16 cellular contexts compared by ENCODE assay signal in the genomic region with DNA sequence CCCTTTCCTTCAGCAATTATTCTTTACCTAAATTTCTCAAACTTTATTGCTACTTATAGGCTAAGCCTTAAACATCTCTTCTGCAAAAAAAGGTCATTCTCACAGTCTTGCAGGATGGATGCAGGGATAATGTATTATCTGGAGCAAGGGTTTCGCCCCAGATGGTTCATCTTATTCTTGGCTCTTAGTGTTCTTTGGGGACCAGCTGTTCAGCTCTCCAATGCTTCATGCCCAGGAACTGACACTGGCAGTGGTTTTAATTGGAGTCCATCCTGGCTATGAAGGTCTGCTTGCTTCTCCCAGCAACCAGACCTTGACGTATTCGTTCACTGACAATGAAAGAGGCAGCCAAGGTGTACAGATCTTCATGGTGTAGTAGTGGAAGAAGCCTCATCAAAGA.
DNase-seq lines count a peak whose midpoint lies in the region; ATAC-seq and TF ChIP-seq lines count a peak whose summit lies in the region.
"Had no signal": no experiment of that assay in that cellular context is flagged by ENCODE, and none has a peak within 500 bp of the region (broad histone marks: within the 10 kb centered on the region; RNA-seq: fewer than 3 reads in every experiment).

No MANE protein-coding gene starts in this region.

- H3K36me3 ChIP-seq in IMR-90 (ENCODE audit: control insufficient read depth, insufficient read depth, low read length) (peaks cover 5% of the 10 kb centered on the region; the same call in 1 of the 2 replicates), upper lobe of left lung (no peaks in the 10 kb centered on the region)
- H3K36me3 ChIP-seq: SJCRH30 had no signal

- H3K4me3 ChIP-seq in IMR-90 (ENCODE audit: insufficient read depth, low read depth, low read length) (no peak overlapping the region), upper lobe of left lung (no peak overlapping the region)
- H3K4me3 ChIP-seq: BLaER1 treated with 17β-estradiol and CSF1 and Interleukin-3, amounts not matched to agents 10 nM and 100 nM; GM23248; PC-9; SJCRH30 had no signal

- H4K8ac ChIP-seq in IMR-90 (ENCODE audit: low read depth in 2 of 2, low read length in 2 of 2): peak overlapping the region in 1 of 2 experiments; percentile 16; a peak in 1 of 4 replicates

- WGBS in IMR-90 (ENCODE audit: extremely low coverage in 2 of 2, insufficient read length in 1 of 2), 2 experiments: 100% methylated on average over 1 of the region's 3 CpGs; no CpG with 5 or more reads in 1 of the 2 experiments
- 80 to 88% methylated on average over 3 of the region's 3 CpGs for WGBS in upper lobe of left lung, 2 donors

- H2AK5ac ChIP-seq in IMR-90 (ENCODE audit: low read depth, low read length): peak overlapping the region; percentile 64; the same call in 1 of the 2 replicates

- ATAC-seq in IMR-90 (ENCODE audit: low read depth) (no peak), upper lobe of left lung (ENCODE audit: low FRiP score in 2 of 2) (no peak)

- no peaks in the 10 kb centered on the region for H4K20me1 ChIP-seq in IMR-90 (ENCODE audit: insufficient read depth, low read length)
- H4K20me1 ChIP-seq: BLaER1 treated with 17β-estradiol and CSF1 and Interleukin-3, amounts not matched to agents 10 nM and 100 nM had no signal

- no peak overlapping the region; the same call in 1 of the 2 replicates for H2BK20ac ChIP-seq in IMR-90 (ENCODE audit: low read depth, low read length)

- peak overlapping the region; percentile 13; the same call in 1 of the 2 replicates for H3K18ac ChIP-seq in IMR-90 (ENCODE audit: low read depth, low read length)

- no peak overlapping the region for H3K23ac ChIP-seq in IMR-90 (ENCODE audit: low read depth, low read length)

- peak overlapping the region; percentile 18; the same call in 1 of the 2 replicates for H4K5ac ChIP-seq in IMR-90 (ENCODE audit: low read depth, low read length)

- CTCF ChIA-PET in IMR-90 (lab: Yijun Ruan, JAX): no interaction called here
- CTCF ChIA-PET in activated CD4-positive, alpha-beta memory T cell treated with anti-CD3 and anti-CD28 coated beads for 36 hours (lab: Charles Lee): no interaction called here

- H2BK5ac ChIP-seq in IMR-90 (ENCODE audit: low read depth, low read length, poor library complexity, severe bottlenecking): no peak overlapping the region

- H3K4me1 Mint-ChIP-seq in chondrocyte (ENCODE audit: low read depth): peaks cover 30% of the 10 kb centered on the region
- no peaks in the 10 kb centered on the region for H3K4me1 Mint-ChIP-seq in activated CD4-positive, alpha-beta memory T cell treated with anti-CD3 and anti-CD28 coated beads for 36 hours (ENCODE audit: low read depth)
- H3K4me1 Mint-ChIP-seq: CD8-positive, alpha-beta memory T cell had no signal

- H3K56ac ChIP-seq in IMR-90 (ENCODE audit: extremely low read depth, insufficient read depth, low read length): no peak overlapping the region

- no peak overlapping the region for H3K4me3 Mint-ChIP-seq in chondrocyte (ENCODE audit: unreplicated experiment)
- no peak overlapping the region for H3K4me3 Mint-ChIP-seq in activated CD4-positive, alpha-beta memory T cell treated with anti-CD3 and anti-CD28 coated beads for 36 hours
- H3K4me3 Mint-ChIP-seq: CD8-positive, alpha-beta memory T cell; T-helper 1 cell treated with Interleukin-12 subunit alpha and Interleukin-12 subunit beta and Interleukin-4 antibody, amounts not matched to agents 30 μg/mL and 1 μg/mL, for 36 hours had no signal

- H2BK15ac ChIP-seq in IMR-90 (ENCODE audit: low read depth, low read length): peak overlapping the region; percentile 45; the same call in 1 of the 3 replicates

- dilution Hi-C loops in IMR-90 (cut with HindIII; ENCODE audit: low sequenced_read_pairs, unreplicated experiment): no loop called here

- H3K9me3 Mint-ChIP-seq in chondrocyte (ENCODE audit: low read depth): no peaks in the 10 kb centered on the region
- no peaks in the 10 kb centered on the region for H3K9me3 Mint-ChIP-seq in activated CD4-positive, alpha-beta memory T cell treated with anti-CD3 and anti-CD28 coated beads for 36 hours
- H3K9me3 Mint-ChIP-seq: T-helper 1 cell treated with Interleukin-12 subunit alpha and Interleukin-12 subunit beta and Interleukin-4 antibody, amounts not matched to agents 30 μg/mL and 1 μg/mL, for 36 hours had no signal

- no peak for TF ChIP-seq POLR2A in IMR-90 (IDR thresholded peaks at IDR 0.05; ENCODE audit: low read depth, low read length)
- TF ChIP-seq POLR2A in upper lobe of left lung (IDR thresholded peaks at IDR 0.05): no peak

- H3K27me3 ChIP-seq in IMR-90 (ENCODE audit: control insufficient read depth, insufficient read depth, low read length) (no peaks in the 10 kb centered on the region), upper lobe of left lung (no peaks in the 10 kb centered on the region)
- H3K27me3 ChIP-seq: BLaER1 treated with 17β-estradiol and CSF1 and Interleukin-3, amounts not matched to agents 10 nM and 100 nM; SJCRH30 had no signal

- peaks cover 2% of the 10 kb centered on the region for H3K36me3 Mint-ChIP-seq in chondrocyte (ENCODE audit: low read depth)
- H3K36me3 Mint-ChIP-seq in activated CD4-positive, alpha-beta memory T cell treated with anti-CD3 and anti-CD28 coated beads for 36 hours: no peaks in the 10 kb centered on the region
- H3K36me3 Mint-ChIP-seq: CD8-positive, alpha-beta memory T cell had no signal

- no peaks in the 10 kb centered on the region for H3K9me3 ChIP-seq in IMR-90 (ENCODE audit: control insufficient read depth, insufficient read depth, low read length)
- H3K9me3 ChIP-seq in upper lobe of left lung: no peaks in the 10 kb centered on the region
- H3K9me3 ChIP-seq: BLaER1 treated with 17β-estradiol and CSF1 and Interleukin-3, amounts not matched to agents 10 nM and 100 nM; SJCRH30 had no signal

- TF ChIP-seq CTCF in IMR-90 (conservative IDR thresholded peaks at IDR 0.05; ENCODE audit: low read depth, low read length) (no peak), upper lobe of left lung (IDR thresholded peaks at IDR 0.05) (no peak), chondrocyte (IDR thresholded peaks at IDR 0.05) (no peak)

- 0 out of 2 replicates have a peak overlapping the region, but pooled peaks have one; percentile 55 for H3K14ac ChIP-seq in IMR-90 (replicated peaks; ENCODE audit: low read depth, low read length)

- no peak overlapping the region for H2AFZ ChIP-seq in IMR-90 (replicated peaks; ENCODE audit: low read length, poor library complexity)
- H2AFZ ChIP-seq: GM23248, PC-9 had no signal

- H3K9ac ChIP-seq in IMR-90 (ENCODE audit: low read depth, low read length): no peak overlapping the region
- H3K9ac ChIP-seq: BLaER1 treated with 17β-estradiol and CSF1 and Interleukin-3, amounts not matched to agents 10 nM and 100 nM; GM23248 had no signal

- H3K4ac ChIP-seq in IMR-90 (ENCODE audit: low read depth, low read length): peak overlapping the region; percentile 1; the same call in 1 of the 2 replicates

- H2AK9ac ChIP-seq in IMR-90 (replicated peaks; ENCODE audit: low read depth, low read length, poor library complexity): no peak overlapping the region

- DNase-seq in IMR-90: no peak
- peak; percentile 96 for DNase-seq in NCI-H446 treated with DMSO at 0.1 percent for 48 hours (lab: John Stamatoyannopoulos, UW)
- DNase-seq in cerebellar cortex (ENCODE audit: low spot score): peak; percentile 40
- DNase-seq in superior temporal gyrus (ENCODE audit: extremely low spot score): peak; percentile 29
- no peak for DNase-seq in upper lobe of left lung
- DNase-seq in chondrocyte (ENCODE audit: low spot score): no peak
- no peak for DNase-seq in activated CD4-positive, alpha-beta memory T cell treated with anti-CD3 and anti-CD28 coated beads for 36 hours
- DNase-seq: CD8-positive, alpha-beta memory T cell; DMS79 treated with DMSO at 0.1 percent for 48 hours; GM23248; NCI-H1092 treated with DMSO at 0.1 percent for 48 hours; NCI-H774; PC-9; SJCRH30 had no signal

- no peak overlapping the region for H3K4me2 ChIP-seq in IMR-90 (ENCODE audit: low read depth, low read length)
- H3K4me2 ChIP-seq: BLaER1 treated with 17β-estradiol and CSF1 and Interleukin-3, amounts not matched to agents 10 nM and 100 nM; PC-9 had no signal

- no TSS peak for BruUV-seq in IMR-90 (replicated peaks; lab: Mats Ljungman, UMichigan)

- 0 out of 2 replicates have a peak overlapping the region, but pooled peaks have one; percentile 49 for H2BK120ac ChIP-seq in IMR-90 (ENCODE audit: low read depth, low read length)

- TF ChIP-seq EP300 in upper lobe of left lung (IDR thresholded peaks at IDR 0.05): no peak

- POLR2A ChIA-PET in IMR-90 (lab: Charles Lee; ENCODE audit: unreplicated experiment): no interaction called here
- POLR2A ChIA-PET in activated CD4-positive, alpha-beta memory T cell treated with anti-CD3 and anti-CD28 coated beads for 36 hours (lab: Charles Lee): no interaction called here

- in situ Hi-C loops in IMR-90 (cut with MboI; ENCODE audit: low sequenced_read_pairs): no loop called here

- intact Hi-C loops in IMR-90 (cut with micrococcal nuclease): no loop called here
- intact Hi-C loops in activated CD4-positive, alpha-beta memory T cell treated with anti-CD3 and anti-CD28 coated beads for 36 hours (cut with micrococcal nuclease): no loop called here

- TF ChIP-seq RAD21 in IMR-90 (IDR thresholded peaks at IDR 0.05; ENCODE audit: low read length): no peak

- H4K91ac ChIP-seq in IMR-90 (ENCODE audit: insufficient read depth, low read depth, low read length): peak overlapping the region; percentile 52; the same call in 1 of the 2 replicates

- peaks cover 6% of the 10 kb centered on the region for H3K9me1 ChIP-seq in IMR-90 (ENCODE audit: insufficient read depth, low read length)

- H3K79me1 ChIP-seq in IMR-90 (ENCODE audit: low read depth in 1 of 2, low read length in 2 of 2): peaks cover under 1 to 12% of the 10 kb centered on the region in 2 experiments

- no peak overlapping the region for H3K27ac ChIP-seq in IMR-90 (ENCODE audit: insufficient read depth, low read length)
- H3K27ac ChIP-seq in upper lobe of left lung: no peak overlapping the region
- H3K27ac ChIP-seq: BLaER1 treated with 17β-estradiol and CSF1 and Interleukin-3, amounts not matched to agents 10 nM and 100 nM; GM23248; PC-9; SJCRH30 had no signal

- H3K4me1 ChIP-seq in IMR-90 (ENCODE audit: control insufficient read depth, insufficient read depth, low read length): peaks cover 12% of the 10 kb centered on the region
- no peaks in the 10 kb centered on the region for H3K4me1 ChIP-seq in upper lobe of left lung
- H3K4me1 ChIP-seq: SJCRH30 had no signal

- H3K27ac Mint-ChIP-seq in chondrocyte (ENCODE audit: unreplicated experiment): no peak overlapping the region
- H3K27ac Mint-ChIP-seq in activated CD4-positive, alpha-beta memory T cell treated with anti-CD3 and anti-CD28 coated beads for 36 hours: no peak overlapping the region
- H3K27ac Mint-ChIP-seq: CD8-positive, alpha-beta memory T cell; T-helper 1 cell treated with Interleukin-12 subunit alpha and Interleukin-12 subunit beta and Interleukin-4 antibody, amounts not matched to agents 30 μg/mL and 1 μg/mL, for 36 hours had no signal

- H3K27me3 Mint-ChIP-seq in chondrocyte (ENCODE audit: low read depth): no peaks in the 10 kb centered on the region
- H3K27me3 Mint-ChIP-seq in activated CD4-positive, alpha-beta memory T cell treated with anti-CD3 and anti-CD28 coated beads for 36 hours: no peaks in the 10 kb centered on the region
- H3K27me3 Mint-ChIP-seq: CD8-positive, alpha-beta memory T cell had no signal

TF ChIP-seq in IMR-90, 13 proteins besides CTCF, POLR2A, EP300 and RAD21:
- TF ChIP-seq NFE2L2 (IDR thresholded peaks at IDR 0.05; ENCODE audit: low read depth, low read length): no peak

Comparison
In these comparisons a context has a peak if more than half of its experiments do, and no peak if none do; other contexts are left out.
1. DNase-seq: peak in NCI-H446 treated with DMSO at 0.1 percent for 48 hours (single experiment), cerebellar cortex (single experiment) and superior temporal gyrus (single experiment); none in IMR-90 (single experiment), upper lobe of left lung (0 of 2), chondrocyte (single experiment) and activated CD4-positive, alpha-beta memory T cell treated with anti-CD3 and anti-CD28 coated beads for 36 hours (single experiment).